20 cellular contexts compared by ENCODE assay signal in genomic region chr6:897561-898207, GRCh38.
"Had no signal": no experiment of that assay in that cellular context is flagged by ENCODE, and none has a peak within 500 bp of the region (broad histone marks: within the 10 kb centered on the region; RNA-seq: fewer than 3 reads in every experiment).

No MANE protein-coding gene starts in this region.

- FAIRE-seq: colon, TTC549 had no signal

- ATAC-seq: activated CD8-positive, alpha-beta T cell treated with anti-CD3 and anti-CD28 coated beads, Interleukin-2, amount 10 ng/mL, durations not matched to agents 7 days and 5 days; activated naive CD8-positive, alpha-beta T cell treated with anti-CD3 and anti-CD28 coated beads, Interleukin-2, amount 50 U/mL, for 24 hours; activated T-cell treated with anti-CD3 and anti-CD28 coated beads, Interleukin-2, amount 50 U/mL, for 4 hours; left cardiac atrium; lower lobe of right lung; natural killer cell treated with Interleukin-12 subunit alpha and Interleukin-12 subunit beta and Interleukin-15 and Interleukin-18, amount 100 ng/mL, for 72 hours had no signal

- H3K9me3 Mint-ChIP-seq: activated naive CD4-positive, alpha-beta T cell treated with anti-CD3 and anti-CD28 coated beads for 36 hours; activated naive CD8-positive, alpha-beta T cell treated with anti-CD3 and anti-CD28 coated beads, Interleukin-2, amount 50 U/mL, for 24 hours; activated T-cell treated with anti-CD3 and anti-CD28 coated beads, Interleukin-2, amount 50 U/mL, for 4 hours; natural killer cell treated with Interleukin-12 subunit alpha and Interleukin-12 subunit beta and Interleukin-15 and Interleukin-18, amount 100 ng/mL, for 72 hours had no signal

- DNase-seq: activated CD4-positive, alpha-beta T cell treated with anti-CD3 and anti-CD28 coated beads for 48 hours; activated CD8-positive, alpha-beta memory T cell treated with anti-CD3 and anti-CD28 coated beads, Interleukin-2, amount 50 U/mL, for 4 hours; activated CD8-positive, alpha-beta T cell treated with anti-CD3 and anti-CD28 coated beads, Interleukin-2, amount 10 ng/mL, durations not matched to agents 7 days and 5 days; activated naive CD4-positive, alpha-beta T cell treated with anti-CD3 and anti-CD28 coated beads for 36 hours; activated naive CD8-positive, alpha-beta T cell treated with anti-CD3 and anti-CD28 coated beads, Interleukin-2, amount 50 U/mL, for 24 hours; activated T-cell treated with anti-CD3 and anti-CD28 coated beads, Interleukin-2, amount 50 U/mL, for 4 hours; anterior cingulate cortex; brain microvascular endothelial cell; central memory CD4-positive, alpha-beta T cell; dorsolateral prefrontal cortex; left cardiac atrium; lower lobe of right lung; posterior cingulate gyrus; retina; spleen; stimulated activated CD4-positive, alpha-beta T cell treated with anti-CD3 and anti-CD28 coated beads, Interleukin-4, amount 100 ng/mL, for 4 hours; stimulated activated naive CD4-positive, alpha-beta T cell had no signal

- H3K27ac Mint-ChIP-seq: activated CD8-positive, alpha-beta T cell treated with anti-CD3 and anti-CD28 coated beads, Interleukin-2, amount 10 ng/mL, durations not matched to agents 7 days and 5 days; activated naive CD4-positive, alpha-beta T cell treated with anti-CD3 and anti-CD28 coated beads for 36 hours; activated naive CD8-positive, alpha-beta T cell treated with anti-CD3 and anti-CD28 coated beads, Interleukin-2, amount 50 U/mL, for 24 hours; natural killer cell treated with Interleukin-12 subunit alpha and Interleukin-12 subunit beta and Interleukin-15 and Interleukin-18, amount 100 ng/mL, for 72 hours had no signal

- H3K36me3 Mint-ChIP-seq: natural killer cell treated with Interleukin-12 subunit alpha and Interleukin-12 subunit beta and Interleukin-15 and Interleukin-18, amount 100 ng/mL, for 72 hours had no signal

- H3K4me1 Mint-ChIP-seq: activated naive CD8-positive, alpha-beta T cell treated with anti-CD3 and anti-CD28 coated beads, Interleukin-2, amount 50 U/mL, for 24 hours had no signal

- H3K4me3 Mint-ChIP-seq: activated CD8-positive, alpha-beta T cell treated with anti-CD3 and anti-CD28 coated beads, Interleukin-2, amount 10 ng/mL, durations not matched to agents 7 days and 5 days; activated naive CD4-positive, alpha-beta T cell treated with anti-CD3 and anti-CD28 coated beads for 36 hours; activated naive CD8-positive, alpha-beta T cell treated with anti-CD3 and anti-CD28 coated beads, Interleukin-2, amount 50 U/mL, for 24 hours; activated T-cell treated with anti-CD3 and anti-CD28 coated beads, Interleukin-2, amount 50 U/mL, for 4 hours; natural killer cell treated with Interleukin-12 subunit alpha and Interleukin-12 subunit beta and Interleukin-15 and Interleukin-18, amount 100 ng/mL, for 72 hours had no signal
